Comparison of ENCODE assay signal across 25 cellular contexts in the genomic region with DNA sequence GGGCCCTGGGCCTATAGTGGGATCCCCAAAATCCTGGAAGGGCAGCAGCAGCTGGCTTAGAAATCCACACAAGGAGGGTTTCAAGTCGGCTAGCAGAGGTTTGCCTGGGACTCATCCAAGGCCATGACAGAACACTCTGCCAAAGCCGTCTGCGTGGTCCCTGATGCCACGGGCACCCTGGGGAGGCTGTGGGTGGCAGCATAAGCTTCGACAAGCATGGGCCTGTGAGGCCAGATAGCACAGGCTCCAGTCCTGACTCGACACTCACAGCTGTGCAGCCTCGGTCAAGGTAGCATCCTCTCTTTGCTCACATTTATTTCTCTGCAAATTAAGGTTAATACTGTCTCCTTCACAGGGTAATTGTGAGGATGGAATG.
A peak's percentile ranks its signal among the peaks of the same experiment; 100 is the strongest.
DNase-seq lines count a peak whose midpoint lies in the region; ATAC-seq and TF ChIP-seq lines count a peak whose summit lies in the region.
"Had no signal": no experiment of that assay in that cellular context is flagged by ENCODE, and none has a peak within 500 bp of the region (broad histone marks: within the 10 kb centered on the region; RNA-seq: fewer than 3 reads in every experiment).

No MANE protein-coding gene starts in this region.

- H4K20me1 ChIP-seq in DND-41 (ENCODE audit: insufficient read depth, low read length): no peaks in the 10 kb centered on the region
- no peaks in the 10 kb centered on the region for H4K20me1 ChIP-seq in OCI-LY7 (ENCODE audit: insufficient read depth, low read length)

- no peak overlapping the region for H3K9ac ChIP-seq in DND-41 (ENCODE audit: low read depth, low read length)

- H3K4me3 ChIP-seq in DND-41 (ENCODE audit: low read depth in 1 of 2, low read length in 2 of 2) (no peak overlapping the region), ascending aorta (peak overlapping the region in 1 of 2 donors; percentile 44), OCI-LY7 (ENCODE audit: low read depth, low read length, poor library complexity, severe bottlenecking) (no peak overlapping the region)
- H3K4me3 ChIP-seq: cardiac muscle cell, colonic mucosa, left ventricle myocardium inferior had no signal

- H3K9me3 ChIP-seq in DND-41 (ENCODE audit: insufficient read depth, low read length, severe bottlenecking) (no peaks in the 10 kb centered on the region), ascending aorta (no peaks in the 10 kb centered on the region), OCI-LY7 (ENCODE audit: low read length) (no peaks in the 10 kb centered on the region)
- H3K9me3 ChIP-seq: colonic mucosa, left ventricle myocardium inferior had no signal

- H3K36me3 ChIP-seq in DND-41 (ENCODE audit: insufficient read depth, low read length) (no peaks in the 10 kb centered on the region), ascending aorta (no peaks in the 10 kb centered on the region), OCI-LY7 (ENCODE audit: insufficient read depth, low read length) (no peaks in the 10 kb centered on the region)
- H3K36me3 ChIP-seq: cardiac muscle cell, colonic mucosa, left ventricle myocardium inferior had no signal

- H3K4me1 ChIP-seq in DND-41 (ENCODE audit: insufficient read depth, low read length) (peaks cover 11% of the 10 kb centered on the region), ascending aorta (peaks cover 0 to 20% of the 10 kb centered on the region in 2 donors), OCI-LY7 (ENCODE audit: insufficient read depth, low read length, poor library complexity, severe bottlenecking) (no peaks in the 10 kb centered on the region)
- H3K4me1 ChIP-seq: colonic mucosa, left ventricle myocardium inferior had no signal

- TF ChIP-seq CTCF in DND-41 (IDR thresholded peaks at IDR 0.05; ENCODE audit: borderline replicate concordance, extremely low read depth, low read length, poor library complexity, severe bottlenecking) (no peak), ascending aorta (IDR thresholded peaks at IDR 0.05) (peak in 1 of 3 experiments; percentile 18), OCI-LY7 (conservative IDR thresholded peaks at IDR 0.05; ENCODE audit: low read length) (no peak)

- peak overlapping the region; percentile 47; the same call in 1 of the 2 replicates for H2AFZ ChIP-seq in DND-41 (ENCODE audit: low read depth, low read length)
- H2AFZ ChIP-seq in OCI-LY7 (ENCODE audit: low read length): no peak overlapping the region

- intact Hi-C loops in ascending aorta (cut with DNase I) (no loop called here), sciatic nerve (cut with DNase I) (no loop called here), OCI-LY7 (cut with micrococcal nuclease; ENCODE audit: unreplicated experiment) (no loop called here)

- H3K27me3 ChIP-seq in DND-41 (ENCODE audit: insufficient read depth, low read length, poor library complexity) (no peaks in the 10 kb centered on the region), ascending aorta (no peaks in the 10 kb centered on the region)
- H3K27me3 ChIP-seq: colonic mucosa had no signal

- POLR2A ChIA-PET in OCI-LY7 (lab: Charles Lee): no interaction called here

- no peaks in the 10 kb centered on the region for H3K9me2 ChIP-seq in OCI-LY7 (ENCODE audit: insufficient read depth, low read length)

- peak overlapping the region; percentile 8; the same call in 1 of the 2 replicates for H3K27ac ChIP-seq in DND-41 (ENCODE audit: low read length)
- H3K27ac ChIP-seq in ascending aorta: peak overlapping the region; percentile 42 to 60
- no peak overlapping the region for H3K27ac ChIP-seq in OCI-LY7 (ENCODE audit: low read depth, low read length, poor library complexity, severe bottlenecking)
- H3K27ac ChIP-seq: cardiac muscle cell, colonic mucosa, left ventricle myocardium inferior had no signal

- ATAC-seq in DND-41 (ENCODE audit: insufficient read depth, low read depth) (peak; percentile 35; the same call in 1 of the 3 replicates), left lobe of liver (peak; percentile 7), sciatic nerve (peak; percentile 30), GM21381 (IDR thresholded peaks at IDR 0.05; ENCODE audit: unreplicated experiment) (no peak)
- ATAC-seq: activated naive CD4-positive, alpha-beta T cell treated with anti-CD3 and anti-CD28 coated beads, Interleukin-2, amount 50 U/mL, for 72 hours; activated T-helper 17 cell treated with anti-CD3 and anti-CD28 coated beads, Interleukin-2, amount 50 U/mL, for 72 hours; effector memory CD8-positive, alpha-beta T cell; natural killer cell; stimulated activated memory B cell treated with anti-CD40 and anti-IgM and Interleukin-4, amounts not matched to agents 10 μg/mL and 1 μg/mL and 100 μg/mL, for 72 hours; T-helper 17 cell had no signal

- no peak for DNase-seq in DND-41
- no peak for DNase-seq in ascending aorta (ENCODE audit: low spot score in 2 of 2)
- DNase-seq in left lobe of liver (ENCODE audit: low spot score): no peak
- DNase-seq in sciatic nerve (ENCODE audit: low spot score): no peak
- DNase-seq in superior temporal gyrus (ENCODE audit: extremely low spot score): no peak
- no peak for DNase-seq in OCI-LY7 (ENCODE audit: low spot score)
- DNase-seq: activated CD4-positive, alpha-beta memory T cell treated with anti-CD3 and anti-CD28 coated beads, Interleukin-2, amount 10 ng/mL, durations not matched to agents 7 days and 5 days; activated CD4-positive, alpha-beta T cell treated with anti-CD3 and anti-CD28 coated beads for 1 hour; colonic mucosa; effector memory CD8-positive, alpha-beta T cell; foreskin melanocyte; left ventricle myocardium inferior; midbrain; natural killer cell; NCI-H1092; NCI-H2029; NCI-H226; NCI-H69; stimulated activated CD4-positive, alpha-beta T cell treated with anti-CD3 and anti-CD28 coated beads, Interleukin-4, amount 100 ng/mL, for 24 hours; T-helper 17 cell had no signal

- CTCF ChIA-PET in OCI-LY7 (lab: Charles Lee; ENCODE audit: unreplicated experiment): no interaction called here

- no TSS peak for BruUV-seq in OCI-LY7 (replicated peaks; lab: Mats Ljungman, UMichigan)

- H3K79me2 ChIP-seq in DND-41 (ENCODE audit: insufficient read depth, low read length) (no peaks in the 10 kb centered on the region), OCI-LY7 (ENCODE audit: insufficient read depth, low read depth, low read length) (no peaks in the 10 kb centered on the region)

- no peak overlapping the region for H3K4me2 ChIP-seq in DND-41 (ENCODE audit: insufficient read depth, low read length)
- no peak overlapping the region for H3K4me2 ChIP-seq in OCI-LY7 (ENCODE audit: low read length)
